Comparison of ENCODE assay signal across 16 cellular contexts in genomic region chr15:101528917-101529299, GRCh38. TPM values are rescaled to one million over a fixed set of nuclear protein-coding genes. Genes with fewer than 3 reads are reported as not detected.
DNase-seq lines count a peak whose midpoint lies in the region; ATAC-seq and TF ChIP-seq lines count a peak whose summit lies in the region.
"Had no signal": no experiment of that assay in that cellular context is flagged by ENCODE, and none has a peak within 500 bp of the region (broad histone marks: within the 10 kb centered on the region; RNA-seq: fewer than 3 reads in every experiment).

No MANE protein-coding gene starts in this region.

- DNase-seq in AG20443 (ENCODE audit: low spot score), result peak; percentile 5
- no peak for DNase-seq in RWPE2 (ENCODE audit: low spot score)
- DNase-seq in kidney epithelial cell (ENCODE audit: low read depth), result peak; percentile 38
- peak; percentile 72 for DNase-seq in osteocyte (ENCODE audit: extremely low spot score, unreplicated experiment)
- DNase-seq in KG1 (lab: John Stamatoyannopoulos, UW), result no peak
- DNase-seq in H9, result no peak
- DNase-seq in cerebellar cortex (ENCODE audit: low spot score), result no peak
- DNase-seq: activated CD4-positive, CD25-positive, alpha-beta regulatory T cell; natural killer cell; NCI-H1092; NCI-H774 had no signal

- H2BK15ac ChIP-seq in H9 (ENCODE audit: low read depth, low read length), result no peak overlapping the region

- WGBS in H9 (ENCODE audit: extremely low coverage, insufficient read length, low lambda C conversion rate), result no CpG with 5 or more reads among the region's 4 CpGs

- H2AFZ ChIP-seq in H9 (ENCODE audit: low read length), result no peak overlapping the region

- H3K4me2 ChIP-seq in H9 (ENCODE audit: insufficient read depth, insufficient read length, low read length), result no peak overlapping the region

- H3K4me1 Mint-ChIP-seq in osteocyte (ENCODE audit: unreplicated experiment) (peaks cover 5% of the 10 kb centered on the region), H9 (peaks cover 2 to 13% of the 10 kb centered on the region in 2 experiments; a peak in 3 of 4 replicates)
- H3K4me1 Mint-ChIP-seq: natural killer cell had no signal

- no peak overlapping the region for H3K18ac ChIP-seq in H9 (ENCODE audit: insufficient read length, low read depth, low read length)

- H3K27me3 Mint-ChIP-seq in osteocyte (ENCODE audit: unreplicated experiment) (peaks cover 6% of the 10 kb centered on the region), H9 (ENCODE audit: low read depth) (peaks cover 3% of the 10 kb centered on the region)

- H3K4me3 Mint-ChIP-seq in osteocyte (ENCODE audit: unreplicated experiment) (no peak overlapping the region), H9 (no peak overlapping the region)
- H3K4me3 Mint-ChIP-seq: natural killer cell; T-helper 1 cell treated with Interleukin-12 subunit alpha and Interleukin-12 subunit beta and Interleukin-4 antibody, amounts not matched to agents 30 μg/mL and 1 μg/mL, for 36 hours had no signal

- H3K79me1 ChIP-seq in H9 (ENCODE audit: insufficient read depth, low read depth, low read length, poor library complexity, severe bottlenecking), result no peaks in the 10 kb centered on the region

- no peak overlapping the region for H3K14ac ChIP-seq in H9 (ENCODE audit: insufficient read depth, low read length)

- H3K9me3 Mint-ChIP-seq in osteocyte (ENCODE audit: unreplicated experiment), result no peaks in the 10 kb centered on the region
- H3K9me3 Mint-ChIP-seq in H9, result no peaks in the 10 kb centered on the region
- H3K9me3 Mint-ChIP-seq: activated T-helper 2 cell treated with anti-CD3 and anti-CD28 coated beads, Interferon-gamma antibody, Interleukin-2, Interleukin-4, amounts not matched to agents 10 μg/mL and 5 μg/mL and 100 μg/mL, durations not matched to agents 14 hours and 24 hours and 36 hours; natural killer cell; T-helper 1 cell treated with Interleukin-12 subunit alpha and Interleukin-12 subunit beta and Interleukin-4 antibody, amounts not matched to agents 30 μg/mL and 1 μg/mL, for 36 hours had no signal

- H3K9me3 ChIP-seq in RWPE2 (ENCODE audit: severe bottlenecking) (no peaks in the 10 kb centered on the region), H9 (ENCODE audit: control insufficient read depth, low read depth, low read length) (no peaks in the 10 kb centered on the region)
- H3K9me3 ChIP-seq: upper lobe of left lung had no signal

- H4K20me1 ChIP-seq in H9 (ENCODE audit: control insufficient read depth, insufficient read depth, insufficient read length), result no peaks in the 10 kb centered on the region

- no peak overlapping the region for H2AK5ac ChIP-seq in H9 (ENCODE audit: insufficient read length, low read length)

- H3K27ac ChIP-seq in RWPE2 (ENCODE audit: poor library complexity, severe bottlenecking), result no peak overlapping the region
- H3K27ac ChIP-seq in H9 (ENCODE audit: insufficient read length, low read depth, low read length), result no peak overlapping the region
- H3K27ac ChIP-seq: upper lobe of left lung had no signal

- H2BK12ac ChIP-seq in H9 (ENCODE audit: insufficient read length, low read depth, low read length), result no peak overlapping the region

- H3K36me3 ChIP-seq in RWPE2 (ENCODE audit: low read depth) (no peaks in the 10 kb centered on the region), kidney epithelial cell (ENCODE audit: control insufficient read depth, insufficient read depth, low read length) (no peaks in the 10 kb centered on the region)
- H3K36me3 ChIP-seq: upper lobe of left lung had no signal

- peak; percentile 18; the same call in 2 of the 3 replicates for ATAC-seq in RWPE2 (ENCODE audit: low read depth)
- no peak for ATAC-seq in GM18861 (IDR thresholded peaks at IDR 0.05; ENCODE audit: unreplicated experiment)
- ATAC-seq: K562, natural killer cell had no signal

- no peak overlapping the region for H3K9ac ChIP-seq in H9 (ENCODE audit: extremely low read depth, insufficient read length, low read length)

- no peak overlapping the region for H2BK20ac ChIP-seq in H9 (ENCODE audit: low read depth, low read length, poor library complexity, severe bottlenecking)

- H3K4me1 ChIP-seq in RWPE2 (ENCODE audit: insufficient read depth, poor library complexity, severe bottlenecking), result no peaks in the 10 kb centered on the region
- H3K4me1 ChIP-seq in H9 (ENCODE audit: insufficient read depth, low read length), result no peaks in the 10 kb centered on the region; the same call in 1 of the 2 replicates

- no peak overlapping the region for H2BK5ac ChIP-seq in H9 (ENCODE audit: insufficient read length, low read length)

- no peak overlapping the region for H2BK120ac ChIP-seq in H9 (ENCODE audit: low read depth, low read length, poor library complexity, severe bottlenecking)

- TF ChIP-seq CTCF in RWPE2 (IDR thresholded peaks at IDR 0.05; ENCODE audit: poor library complexity, severe bottlenecking) (no peak), kidney epithelial cell (IDR thresholded peaks at IDR 0.05; ENCODE audit: insufficient read depth, low read length, poor library complexity, severe bottlenecking) (no peak), osteocyte (IDR thresholded peaks at IDR 0.05) (no peak), H9 (conservative IDR thresholded peaks at IDR 0.05) (no peak)

- no peak overlapping the region for H4K91ac ChIP-seq in H9 (ENCODE audit: insufficient read length, low read depth, low read length)

- H3K79me2 ChIP-seq in H9 (ENCODE audit: insufficient read depth, low read length), result no peaks in the 10 kb centered on the region

- H3K23me2 ChIP-seq in H9 (ENCODE audit: insufficient read length, low read depth, low read length, poor library complexity, severe bottlenecking), result no peaks in the 10 kb centered on the region

- no peak overlapping the region for H3K4ac ChIP-seq in H9 (ENCODE audit: low read depth, low read length)

- H3K36me3 Mint-ChIP-seq in osteocyte (ENCODE audit: unreplicated experiment) (no peaks in the 10 kb centered on the region), H9 (ENCODE audit: insufficient read depth in 1 of 3, low read depth in 3 of 3) (no peaks in the 10 kb centered on the region)
- H3K36me3 Mint-ChIP-seq: natural killer cell had no signal

- no peak overlapping the region for H3K23ac ChIP-seq in H9 (ENCODE audit: insufficient read length, low read depth, low read length)

- no peaks in the 10 kb centered on the region for H3K27me3 ChIP-seq in RWPE2 (ENCODE audit: insufficient read depth, poor library complexity, severe bottlenecking)
- H3K27me3 ChIP-seq in kidney epithelial cell (ENCODE audit: control insufficient read depth, insufficient read depth, low read length), result no peaks in the 10 kb centered on the region
- no peaks in the 10 kb centered on the region for H3K27me3 ChIP-seq in H9 (ENCODE audit: insufficient read depth, low read length)
- H3K27me3 ChIP-seq: upper lobe of left lung had no signal

- H3K27ac Mint-ChIP-seq in osteocyte (ENCODE audit: unreplicated experiment) (no peak overlapping the region), H9 (no peak overlapping the region)
- H3K27ac Mint-ChIP-seq: activated T-helper 2 cell treated with anti-CD3 and anti-CD28 coated beads, Interferon-gamma antibody, Interleukin-2, Interleukin-4, amounts not matched to agents 10 μg/mL and 5 μg/mL and 100 μg/mL, durations not matched to agents 14 hours and 24 hours and 36 hours; natural killer cell; T-helper 1 cell treated with Interleukin-12 subunit alpha and Interleukin-12 subunit beta and Interleukin-4 antibody, amounts not matched to agents 30 μg/mL and 1 μg/mL, for 36 hours had no signal

- H4K8ac ChIP-seq in H9 (replicated peaks; ENCODE audit: insufficient read length, low read depth, low read length), result no peak overlapping the region

- no peak overlapping the region for H3K4me3 ChIP-seq in RWPE2 (ENCODE audit: severe bottlenecking)
- no peak overlapping the region for H3K4me3 ChIP-seq in kidney epithelial cell (ENCODE audit: low read depth, low read length)
- H3K4me3 ChIP-seq: K562, upper lobe of left lung had no signal

- H3K56ac ChIP-seq in H9 (ENCODE audit: insufficient read length, low read depth, low read length), result no peak overlapping the region

- H3T11ph ChIP-seq in H9 (ENCODE audit: low read length), result no peak overlapping the region

- no peak overlapping the region for H4K5ac ChIP-seq in H9 (ENCODE audit: insufficient read length, low read depth, low read length)

RNA-seq across cellular contexts. Expression of gene PCSK6, which starts 39.4 kb away (rescaled TPM):
- total RNA-seq in kidney epithelial cell (5.4 and 8.4 TPM in 2 replicates), osteocyte (0.43 and 0.55 TPM in 2 replicates), H9 (2021) (3.4 and 4.0 TPM in 2 replicates)

Comparison
In these comparisons a context has a peak if more than half of its experiments do, and no peak if none do; other contexts are left out.
1. DNase-seq: peak in AG20443 (single experiment), kidney epithelial cell (single experiment) and osteocyte (single experiment); none in RWPE2 (single experiment), KG1 (single experiment), H9 (single experiment) and cerebellar cortex (single experiment).